ENCODE assay signal across 15 cellular contexts in the genomic region with DNA sequence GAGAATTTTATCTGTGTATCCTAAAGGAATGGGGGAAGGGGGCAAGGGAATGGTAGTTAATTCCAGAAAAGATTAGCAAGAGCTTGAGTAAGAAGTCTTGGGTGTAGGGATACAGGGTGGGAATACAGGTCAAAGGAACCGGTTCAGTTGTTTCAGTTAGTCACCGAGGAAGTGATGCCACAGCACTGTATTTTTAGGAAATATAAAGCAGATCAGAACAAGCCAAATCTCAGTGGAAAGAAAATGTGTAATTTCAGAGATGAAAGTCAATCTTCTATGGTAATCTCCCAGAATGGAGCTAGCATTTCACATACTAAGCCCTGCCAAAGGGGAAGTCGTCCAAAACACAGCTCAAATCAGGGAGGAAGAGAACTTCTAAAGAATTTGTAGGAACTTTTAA. TPM values are rescaled to one million over a fixed set of nuclear protein-coding genes. Genes with fewer than 3 reads are reported as not detected.
A peak's percentile ranks its signal among the peaks of the same experiment; 100 is the strongest.
DNase-seq lines count a peak whose midpoint lies in the region; ATAC-seq and TF ChIP-seq lines count a peak whose summit lies in the region.
"Had no signal": no experiment of that assay in that cellular context is flagged by ENCODE, and none has a peak within 500 bp of the region (broad histone marks: within the 10 kb centered on the region; RNA-seq: fewer than 3 reads in every experiment).

No MANE protein-coding gene starts in this region.

- H3K4me1 Mint-ChIP-seq in neural progenitor cell: peaks cover 10% of the 10 kb centered on the region
- H3K4me1 Mint-ChIP-seq in activated naive CD4-positive, alpha-beta T cell treated with anti-CD3 and anti-CD28 coated beads for 36 hours (ENCODE audit: low read depth): peaks cover 16% of the 10 kb centered on the region
- peaks cover 13% of the 10 kb centered on the region for H3K4me1 Mint-ChIP-seq in activated T-helper 1 cell treated with anti-CD3 and anti-CD28 coated beads, Interleukin-12 subunit alpha, Interleukin-12 subunit beta, Interleukin-2, Interleukin-4 antibody, amounts not matched to agents 30 ng/mL and 10 ng/mL and 1 ng/mL, durations not matched to agents 14 hours and 24 hours and 36 hours (ENCODE audit: low read depth)

- H3F3A ChIP-seq in neural progenitor cell (ENCODE audit: low read depth): peaks cover 38% of the 10 kb centered on the region

- H3K27me3 Mint-ChIP-seq in neural progenitor cell (ENCODE audit: insufficient read depth, low read depth): no peaks in the 10 kb centered on the region
- H3K27me3 Mint-ChIP-seq in activated naive CD4-positive, alpha-beta T cell treated with anti-CD3 and anti-CD28 coated beads for 36 hours (ENCODE audit: low read depth): peaks cover 2% of the 10 kb centered on the region
- H3K27me3 Mint-ChIP-seq in activated T-helper 1 cell treated with anti-CD3 and anti-CD28 coated beads, Interleukin-12 subunit alpha, Interleukin-12 subunit beta, Interleukin-2, Interleukin-4 antibody, amounts not matched to agents 30 ng/mL and 10 ng/mL and 1 ng/mL, durations not matched to agents 14 hours and 24 hours and 36 hours (ENCODE audit: insufficient read depth): no peaks in the 10 kb centered on the region
- H3K27me3 Mint-ChIP-seq: activated naive CD8-positive, alpha-beta T cell treated with anti-CD3 and anti-CD28 coated beads, Interleukin-2, amount 10 ng/mL, durations not matched to agents 7 days and 5 days had no signal

- H3K27ac Mint-ChIP-seq in neural progenitor cell: no peak overlapping the region
- H3K27ac Mint-ChIP-seq in activated naive CD4-positive, alpha-beta T cell treated with anti-CD3 and anti-CD28 coated beads for 36 hours: no peak overlapping the region
- no peak overlapping the region for H3K27ac Mint-ChIP-seq in activated T-helper 1 cell treated with anti-CD3 and anti-CD28 coated beads, Interleukin-12 subunit alpha, Interleukin-12 subunit beta, Interleukin-2, Interleukin-4 antibody, amounts not matched to agents 30 ng/mL and 10 ng/mL and 1 ng/mL, durations not matched to agents 14 hours and 24 hours and 36 hours
- H3K27ac Mint-ChIP-seq: activated naive CD8-positive, alpha-beta T cell treated with anti-CD3 and anti-CD28 coated beads, Interleukin-2, amount 10 ng/mL, durations not matched to agents 7 days and 5 days; natural killer cell had no signal

- H4K20me1 ChIP-seq in BLaER1 treated with 17β-estradiol and CSF1 and Interleukin-3, amounts not matched to agents 10 nM and 100 nM: peaks cover 0 to 6% (median 0%) of the 10 kb centered on the region in 11 experiments; a peak in 3 of 22 replicates
- no peaks in the 10 kb centered on the region for H4K20me1 ChIP-seq in neural progenitor cell (ENCODE audit: low read depth)

- peaks cover 62 to 78% (median 68%) of the 10 kb centered on the region in 10 experiments for H3K4me1 ChIP-seq in BLaER1 treated with 17β-estradiol and CSF1 and Interleukin-3, amounts not matched to agents 10 nM and 100 nM
- H3K4me1 ChIP-seq in RWPE2 (ENCODE audit: insufficient read depth, poor library complexity, severe bottlenecking): peaks cover 34% of the 10 kb centered on the region
- H3K4me1 ChIP-seq in neural progenitor cell: peaks cover 16% of the 10 kb centered on the region

- no peaks in the 10 kb centered on the region for H3K27me3 ChIP-seq in BLaER1 treated with 17β-estradiol and CSF1 and Interleukin-3, amounts not matched to agents 10 nM and 100 nM
- H3K27me3 ChIP-seq in RWPE2 (ENCODE audit: insufficient read depth, poor library complexity, severe bottlenecking) (no peaks in the 10 kb centered on the region), neural progenitor cell (no peaks in the 10 kb centered on the region)

- H3K4me2 ChIP-seq in BLaER1 treated with 17β-estradiol and CSF1 and Interleukin-3, amounts not matched to agents 10 nM and 100 nM: peak overlapping the region; percentile 66 to 85 (median 79)
- peak overlapping the region; percentile 62 for H3K4me2 ChIP-seq in neural progenitor cell

- peak overlapping the region in 8 of 11 experiments; percentile 12 to 60 (median 30); a peak in 9 of 22 replicates for H3K27ac ChIP-seq in BLaER1 treated with 17β-estradiol and CSF1 and Interleukin-3, amounts not matched to agents 10 nM and 100 nM
- H3K27ac ChIP-seq in RWPE2 (ENCODE audit: poor library complexity, severe bottlenecking) (peak overlapping the region; percentile 72), epithelial cell of prostate (peak overlapping the region; percentile 94), neural progenitor cell (peak overlapping the region; percentile 69)

- no peaks in the 10 kb centered on the region for H3K9me3 ChIP-seq in BLaER1 treated with 17β-estradiol and CSF1 and Interleukin-3, amounts not matched to agents 10 nM and 100 nM (replicated peaks in 1 of 11)
- H3K9me3 ChIP-seq in RWPE2 (ENCODE audit: severe bottlenecking) (no peaks in the 10 kb centered on the region), neural progenitor cell (ENCODE audit: low read depth) (no peaks in the 10 kb centered on the region)

- peak; percentile 32; the same call in 2 of the 3 replicates for ATAC-seq in RWPE2 (ENCODE audit: low read depth)
- ATAC-seq: natural killer cell had no signal

- H2AFZ ChIP-seq in neural progenitor cell (replicated peaks): no peak overlapping the region

- H3K36me3 Mint-ChIP-seq in neural progenitor cell: no peaks in the 10 kb centered on the region
- H3K36me3 Mint-ChIP-seq in activated naive CD4-positive, alpha-beta T cell treated with anti-CD3 and anti-CD28 coated beads for 36 hours (ENCODE audit: low read depth): peaks cover 5% of the 10 kb centered on the region
- no peaks in the 10 kb centered on the region for H3K36me3 Mint-ChIP-seq in activated T-helper 1 cell treated with anti-CD3 and anti-CD28 coated beads, Interleukin-12 subunit alpha, Interleukin-12 subunit beta, Interleukin-2, Interleukin-4 antibody, amounts not matched to agents 30 ng/mL and 10 ng/mL and 1 ng/mL, durations not matched to agents 14 hours and 24 hours and 36 hours (ENCODE audit: low read depth)
- H3K36me3 Mint-ChIP-seq: natural killer cell had no signal

- intact Hi-C loops in activated naive CD4-positive, alpha-beta T cell treated with anti-CD3 and anti-CD28 coated beads for 36 hours (cut with micrococcal nuclease): loop anchor here (10.0 kb wide), 2 partner anchors 545 to 565 kb away; a partner anchor contains a TSS
- intact Hi-C loops in activated T-helper 1 cell treated with anti-CD3 and anti-CD28 coated beads, Interleukin-12 subunit alpha, Interleukin-12 subunit beta, Interleukin-2, Interleukin-4 antibody, amounts not matched to agents 30 ng/mL and 10 ng/mL and 1 ng/mL, durations not matched to agents 14 hours and 24 hours and 36 hours (cut with micrococcal nuclease): loop anchor here (10.0 kb wide), 2 partner anchors 405 to 1145 kb away; a partner anchor contains a TSS

- DNase-seq in RWPE2 (ENCODE audit: low spot score) (no peak), epithelial cell of prostate (ENCODE audit: low read depth, low spot score) (no peak), neural progenitor cell (ENCODE audit: low spot score) (no peak), SW 1271 (lab: John Stamatoyannopoulos, UW) (no peak)
- DNase-seq in activated naive CD4-positive, alpha-beta T cell treated with anti-CD3 and anti-CD28 coated beads for 36 hours: no peak
- no peak for DNase-seq in activated T-helper 1 cell treated with anti-CD3 and anti-CD28 coated beads, Interleukin-12 subunit alpha, Interleukin-12 subunit beta, Interleukin-2, Interleukin-4 antibody, amounts not matched to agents 30 ng/mL and 10 ng/mL and 1 ng/mL, durations not matched to agents 14 hours and 24 hours and 36 hours (ENCODE audit: low spot score)
- no peak for DNase-seq in stimulated activated CD4-positive, alpha-beta T cell treated with anti-CD3 and anti-CD28 coated beads, Interleukin-12 subunit alpha, Interleukin-12 subunit beta, amount 100 ng/mL, for 4 hours
- DNase-seq: activated naive CD8-positive, alpha-beta T cell treated with anti-CD3 and anti-CD28 coated beads, Interleukin-2, amount 10 ng/mL, durations not matched to agents 7 days and 5 days; effector CD8-positive, alpha-beta T cell; KG1; natural killer cell; NCI-H2081; stimulated activated CD8-positive, alpha-beta memory T cell treated with anti-CD3 and anti-CD28 coated beads, Interleukin-4, amount 100 ng/mL, for 48 hours had no signal

- H3K9ac ChIP-seq in BLaER1 treated with 17β-estradiol and CSF1 and Interleukin-3, amounts not matched to agents 10 nM and 100 nM: peak overlapping the region in 7 of 11 experiments; percentile 4 to 59 (median 34); a peak in 8 of 22 replicates
- H3K9ac ChIP-seq in neural progenitor cell: no peak overlapping the region

- CTCF ChIA-PET in activated naive CD4-positive, alpha-beta T cell treated with anti-CD3 and anti-CD28 coated beads for 36 hours (lab: Charles Lee): interaction anchor here (1.0 to 1.2 kb wide), 2 partner anchors 25 to 29 kb away, joined by 3 to 6 read pairs; no protein-coding TSS in a partner anchor

- H3K9me3 Mint-ChIP-seq in neural progenitor cell: no peaks in the 10 kb centered on the region
- H3K9me3 Mint-ChIP-seq in activated naive CD4-positive, alpha-beta T cell treated with anti-CD3 and anti-CD28 coated beads for 36 hours: no peaks in the 10 kb centered on the region
- no peaks in the 10 kb centered on the region for H3K9me3 Mint-ChIP-seq in activated T-helper 1 cell treated with anti-CD3 and anti-CD28 coated beads, Interleukin-12 subunit alpha, Interleukin-12 subunit beta, Interleukin-2, Interleukin-4 antibody, amounts not matched to agents 30 ng/mL and 10 ng/mL and 1 ng/mL, durations not matched to agents 14 hours and 24 hours and 36 hours
- H3K9me3 Mint-ChIP-seq: activated naive CD8-positive, alpha-beta T cell treated with anti-CD3 and anti-CD28 coated beads, Interleukin-2, amount 10 ng/mL, durations not matched to agents 7 days and 5 days; natural killer cell had no signal

- peaks cover 27% of the 10 kb centered on the region for H3K79me2 ChIP-seq in neural progenitor cell (ENCODE audit: low read depth)

- H3K4me3 Mint-ChIP-seq in neural progenitor cell: no peak overlapping the region
- no peak overlapping the region for H3K4me3 Mint-ChIP-seq in activated naive CD4-positive, alpha-beta T cell treated with anti-CD3 and anti-CD28 coated beads for 36 hours
- H3K4me3 Mint-ChIP-seq in activated T-helper 1 cell treated with anti-CD3 and anti-CD28 coated beads, Interleukin-12 subunit alpha, Interleukin-12 subunit beta, Interleukin-2, Interleukin-4 antibody, amounts not matched to agents 30 ng/mL and 10 ng/mL and 1 ng/mL, durations not matched to agents 14 hours and 24 hours and 36 hours: no peak overlapping the region
- H3K4me3 Mint-ChIP-seq: activated naive CD8-positive, alpha-beta T cell treated with anti-CD3 and anti-CD28 coated beads, Interleukin-2, amount 10 ng/mL, durations not matched to agents 7 days and 5 days; natural killer cell had no signal

- no peaks in the 10 kb centered on the region for H3K36me3 ChIP-seq in BLaER1 treated with 17β-estradiol and CSF1 and Interleukin-3, amounts not matched to agents 10 nM and 100 nM
- H3K36me3 ChIP-seq in RWPE2 (ENCODE audit: low read depth) (peaks cover 2% of the 10 kb centered on the region), neural progenitor cell (no peaks in the 10 kb centered on the region)

- H3K4me3 ChIP-seq in BLaER1 treated with 17β-estradiol and CSF1 and Interleukin-3, amounts not matched to agents 10 nM and 100 nM: no peak overlapping the region
- no peak overlapping the region for H3K4me3 ChIP-seq in RWPE2 (ENCODE audit: severe bottlenecking)
- no peak overlapping the region for H3K4me3 ChIP-seq in neural progenitor cell

- TF ChIP-seq CTCF in RWPE2 (IDR thresholded peaks at IDR 0.05; ENCODE audit: poor library complexity, severe bottlenecking) (no peak), neural progenitor cell (IDR thresholded peaks at IDR 0.05) (no peak)

RNA-seq across cellular contexts. Expression of a gene that starts 4.7 kb away (rescaled TPM):
- 402 and 655 TPM in 2 replicates for total RNA-seq in neural progenitor cell (ENCODE audit: low replicate concordance)
- 100 to 1,000 TPM; 214 to 227 TPM for total RNA-seq in activated naive CD4-positive, alpha-beta T cell treated with anti-CD3 and anti-CD28 coated beads for 36 hours
- total RNA-seq in activated T-helper 1 cell treated with anti-CD3 and anti-CD28 coated beads, Interleukin-12 subunit alpha, Interleukin-12 subunit beta, Interleukin-2, Interleukin-4 antibody, amounts not matched to agents 30 ng/mL and 10 ng/mL and 1 ng/mL, durations not matched to agents 14 hours and 24 hours and 36 hours: 261 and 270 TPM in 2 replicates

RNA-seq across cellular contexts. Expression of a gene that starts 34.8 kb away (rescaled TPM):
- total RNA-seq in neural progenitor cell (ENCODE audit: low replicate concordance): 0.74 TPM in 1 of 2 replicates, not detected in the other
- total RNA-seq in activated naive CD4-positive, alpha-beta T cell treated with anti-CD3 and anti-CD28 coated beads for 36 hours: not detected
- total RNA-seq in activated T-helper 1 cell treated with anti-CD3 and anti-CD28 coated beads, Interleukin-12 subunit alpha, Interleukin-12 subunit beta, Interleukin-2, Interleukin-4 antibody, amounts not matched to agents 30 ng/mL and 10 ng/mL and 1 ng/mL, durations not matched to agents 14 hours and 24 hours and 36 hours: 0.20 TPM in 1 of 2 replicates, not detected in the other
- total RNA-seq: natural killer cell; T-helper 2 cell treated with Interferon-gamma antibody and Interleukin-4, amounts not matched to agents 100 ng/mL and 5 ng/mL, for 36 hours had no signal

Comparison
In these comparisons a context has a peak if more than half of its experiments do, and no peak if none do; other contexts are left out.
1. H3K27ac ChIP-seq: peak in every context shown above with its lines; median percentile 94 in epithelial cell of prostate; 72 in RWPE2; 69 in neural progenitor cell; 30 in BLaER1 treated with 17β-estradiol and CSF1 and Interleukin-3, amounts not matched to agents 10 nM and 100 nM.